ENCODE assay signal across 13 cellular contexts in the genomic region with DNA sequence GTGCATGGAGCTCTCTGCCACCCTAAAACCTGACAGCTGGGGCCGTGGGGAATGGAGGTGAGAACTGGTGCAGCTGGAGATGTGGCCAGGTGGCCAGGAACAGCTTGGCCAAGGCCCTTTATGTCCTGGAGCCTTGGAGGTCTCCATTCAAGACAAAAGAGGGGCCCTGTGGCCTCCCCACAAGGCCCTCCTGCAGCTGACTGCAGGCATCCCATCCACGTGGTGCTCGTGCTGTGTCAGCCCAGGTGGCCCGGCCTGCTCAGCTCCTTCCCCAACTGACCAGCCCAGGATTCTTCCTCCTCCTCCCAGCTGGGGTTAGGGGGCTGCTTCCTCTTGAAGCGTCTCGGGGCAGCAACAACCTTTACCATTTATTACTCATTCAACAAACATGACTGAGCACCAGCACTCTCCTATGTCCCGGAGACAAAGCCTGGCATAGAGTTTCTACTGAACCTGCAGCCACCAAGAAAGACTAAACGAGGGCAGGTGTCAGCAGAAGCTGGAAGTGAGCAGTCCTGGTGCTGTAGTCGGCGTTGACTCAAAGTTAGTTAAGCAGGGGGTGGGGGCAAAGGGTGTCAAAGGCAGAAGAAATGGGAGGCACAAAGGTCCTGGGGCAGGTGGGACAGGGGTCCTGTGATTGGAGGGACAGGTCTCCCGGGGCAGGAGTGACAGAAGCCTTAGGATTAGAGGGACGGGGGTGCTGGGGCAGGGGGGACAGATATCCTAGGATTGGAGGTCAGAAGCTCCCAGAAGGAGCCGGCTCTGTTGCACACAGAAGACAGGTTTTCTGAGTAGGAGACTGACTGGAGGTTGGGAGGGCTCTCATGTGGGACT. TPM values are rescaled to one million over a fixed set of nuclear protein-coding genes. Genes with fewer than 3 reads are reported as not detected.
DNase-seq lines count a peak whose midpoint lies in the region; ATAC-seq and TF ChIP-seq lines count a peak whose summit lies in the region.
"Had no signal": no experiment of that assay in that cellular context is flagged by ENCODE, and none has a peak within 500 bp of the region (broad histone marks: within the 10 kb centered on the region; RNA-seq: fewer than 3 reads in every experiment).

No MANE protein-coding gene starts in this region.

- H3K27me3 Mint-ChIP-seq in CD14-positive monocyte (ENCODE audit: low read depth in 3 of 3): peaks cover 0 to 2% (median 0%) of the 10 kb centered on the region in 3 donors
- no peaks in the 10 kb centered on the region for H3K27me3 Mint-ChIP-seq in type B pancreatic cell

- H3K27me3 ChIP-seq in Panc1 (ENCODE audit: control insufficient read depth, insufficient read depth, low read length) (no peaks in the 10 kb centered on the region), sigmoid colon (no peaks in the 10 kb centered on the region)
- H3K27me3 ChIP-seq: colonic mucosa had no signal

- POLR2A ChIA-PET in Panc1 (lab: Charles Lee): no interaction called here

- H3K27ac Mint-ChIP-seq in CD14-positive monocyte (peak overlapping the region in 5 of 7 donors; percentile 16 to 66 (median 46)), type B pancreatic cell (no peak overlapping the region)

- H3K9me3 Mint-ChIP-seq in CD14-positive monocyte (peaks cover 0 to 2% (median 0%) of the 10 kb centered on the region in 7 donors), type B pancreatic cell (no peaks in the 10 kb centered on the region)

- in situ Hi-C loops in Panc1 (cut with HindIII; ENCODE audit: low pct_unique_long_range_greater_than_20kb, low sequenced_read_pairs): no loop called here

- H3K4me1 ChIP-seq in Panc1 (ENCODE audit: control insufficient read depth, insufficient read depth, low read length) (no peaks in the 10 kb centered on the region), sigmoid colon (peaks cover 0 to 10% (median 0%) of the 10 kb centered on the region in 4 donors)
- H3K4me1 ChIP-seq: colonic mucosa had no signal

- intact Hi-C loops in CD14-positive monocyte (cut with micrococcal nuclease) (no loop called here), Panc1 (cut with micrococcal nuclease; ENCODE audit: unreplicated experiment) (no loop called here), left ventricle myocardium superior (cut with micrococcal nuclease) (no loop called here), sigmoid colon (cut with DNase I) (no loop called here)

- TF ChIP-seq POLR2A in sigmoid colon (IDR thresholded peaks at IDR 0.05): no peak

- 87% methylated on average over 13 of the region's 13 CpGs for WGBS in sigmoid colon, 2 donors

- BruUV-seq in Panc1 (replicated peaks; lab: Mats Ljungman, UMichigan): no TSS peak

- peak; percentile 37 for DNase-seq in CD14-positive monocyte (ENCODE audit: low spot score)
- no peak for DNase-seq in Panc1 (ENCODE audit: low read depth, low spot score)
- peak; percentile 17 for DNase-seq in left ventricle myocardium superior
- DNase-seq in sigmoid colon: no peak
- no peak for DNase-seq in COLO829 (ENCODE audit: low spot score)
- no peak for DNase-seq in H4 (ENCODE audit: low spot score)
- no peak for DNase-seq in type B pancreatic cell (ENCODE audit: extremely low spot score, unreplicated experiment)
- DNase-seq: Calu3; colonic mucosa; foreskin melanocyte; NCI-H1436; stimulated activated CD4-positive, alpha-beta T cell treated with anti-CD3 and anti-CD28 coated beads, Interleukin-15, amount 100 ng/mL, for 24 hours; stimulated activated naive CD4-positive, alpha-beta T cell treated with Interleukin-2 at 50 U/mL for 16 hours had no signal

- no peak overlapping the region for H3K4me3 Mint-ChIP-seq in CD14-positive monocyte
- no peak overlapping the region for H3K4me3 Mint-ChIP-seq in type B pancreatic cell

- H3K9me3 ChIP-seq in Panc1 (ENCODE audit: control insufficient read depth, insufficient read depth, low read depth, low read length) (no peaks in the 10 kb centered on the region), sigmoid colon (no peaks in the 10 kb centered on the region)
- H3K9me3 ChIP-seq: colonic mucosa had no signal

- TF ChIP-seq CTCF in CD14-positive monocyte (IDR thresholded peaks at IDR 0.05) (no peak), Panc1 (IDR thresholded peaks at IDR 0.05) (no peak), sigmoid colon (IDR thresholded peaks at IDR 0.05) (no peak), type B pancreatic cell (conservative IDR thresholded peaks at IDR 0.05) (no peak)

- H3K4me1 Mint-ChIP-seq in CD14-positive monocyte (no peaks in the 10 kb centered on the region), type B pancreatic cell (ENCODE audit: unreplicated experiment) (no peaks in the 10 kb centered on the region)

- H3K36me3 ChIP-seq in Panc1 (ENCODE audit: control insufficient read depth, insufficient read depth, low read length) (no peaks in the 10 kb centered on the region), sigmoid colon (peaks cover 3 to 55% (median 13%) of the 10 kb centered on the region in 4 donors)
- H3K36me3 ChIP-seq: colonic mucosa had no signal

- H3K27ac ChIP-seq in Panc1 (ENCODE audit: low read length) (no peak overlapping the region), sigmoid colon (peak overlapping the region in 3 of 4 donors; percentile 20 to 49 (median 46))
- H3K27ac ChIP-seq: colonic mucosa had no signal

- ATAC-seq in Panc1 (peak; percentile 45; the same call in 1 of the 2 replicates), left ventricle myocardium superior (no peak)

- H3K4me3 ChIP-seq in Panc1 (ENCODE audit: low read depth in 2 of 2, low read length in 2 of 2) (no peak overlapping the region), sigmoid colon (no peak overlapping the region)
- H3K4me3 ChIP-seq: colonic mucosa had no signal

- CTCF ChIA-PET in Panc1 (lab: Charles Lee): no interaction called here

- H3K36me3 Mint-ChIP-seq in CD14-positive monocyte (peaks cover 66 to 73% of the 10 kb centered on the region in 2 donors), type B pancreatic cell (no peaks in the 10 kb centered on the region)

- TF ChIP-seq EP300 in sigmoid colon (IDR thresholded peaks at IDR 0.05): no peak

RNA-seq across cellular contexts. Expression of gene C13orf46, which starts 23.3 kb away (rescaled TPM):
- polyA plus RNA-seq in CD14-positive monocyte (under 1 TPM in 1 of 2 donors, not detected in 1; 0.05 TPM), sigmoid colon (1 to 10 TPM in 1 of 3 donors, under 1 TPM in 1, not detected in 1; 0.23 to 1.2 TPM)
- total RNA-seq in Panc1 (2021; ENCODE audit: unreplicated experiment) (2.6 TPM), left ventricle myocardium superior (0.37 TPM), sigmoid colon (10 to 100 TPM in 1 of 4 donors, under 1 TPM in 2, not detected in 1; 0.71 to 11.9 (median 0.81) TPM), type B pancreatic cell (ENCODE audit: low replicate concordance) (0.29 TPM in 1 of 2 replicates, not detected in the other)
- polyA plus RNA-seq in Panc1 (2012; ENCODE audit: insufficient read length): 1.5 TPM
- not detected in 2 replicates for total RNA-seq in H4 (2014; rRNA removed; shearing (Covaris generic))

Comparison
In these comparisons a context has a peak if more than half of its experiments do, and no peak if none do; other contexts are left out.
1. DNase-seq: peak in CD14-positive monocyte (single experiment) and left ventricle myocardium superior (single experiment); none in Panc1 (single experiment), sigmoid colon (single experiment), COLO829 (single experiment), H4 (single experiment) and type B pancreatic cell (single experiment).